22 cellular contexts compared by ENCODE assay signal in the genomic region with DNA sequence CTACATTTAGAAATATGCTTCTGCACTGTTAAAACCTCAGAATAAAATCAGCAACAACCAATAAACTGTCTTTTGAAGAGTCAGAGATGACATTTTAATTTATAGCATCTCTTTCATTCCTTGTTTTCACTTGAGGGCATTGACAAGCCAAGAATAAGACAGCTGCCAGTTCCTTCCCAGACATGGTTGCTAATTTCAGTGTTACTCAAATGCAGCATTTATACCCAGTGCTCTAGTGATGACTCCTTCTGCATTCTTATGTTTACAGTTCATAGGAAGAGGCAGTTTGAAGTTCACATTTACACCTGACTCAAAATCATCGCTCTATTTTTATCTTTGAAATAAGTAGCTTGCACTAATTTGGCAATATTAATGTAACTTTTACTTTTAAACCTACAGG. TPM values are rescaled to one million over a fixed set of nuclear protein-coding genes. Genes with fewer than 3 reads are reported as not detected.
"Had no signal": no experiment of that assay in that cellular context is flagged by ENCODE, and none has a peak within 500 bp of the region (broad histone marks: within the 10 kb centered on the region; RNA-seq: fewer than 3 reads in every experiment).

No MANE protein-coding gene starts in this region.

- H3K27me3 ChIP-seq: esophagus squamous epithelium, neural progenitor cell, thyroid gland, upper lobe of right lung had no signal

- FAIRE-seq: TTC549 had no signal

- ATAC-seq: activated CD8-positive, alpha-beta T cell treated with anti-CD3 and anti-CD28 coated beads for 36 hours; activated T-helper 17 cell treated with anti-CD3 and anti-CD28 coated beads, Interleukin-2, amount 50 U/mL, for 72 hours; left lobe of liver; naive thymus-derived CD4-positive, alpha-beta T cell; stimulated activated naive CD8-positive, alpha-beta T cell treated with anti-CD3 and anti-CD28 coated beads, Interleukin-15, Interleukin-2, amounts not matched to agents 100 U/mL and 50 U/mL, for 24 hours; upper lobe of right lung had no signal

- H3K27ac Mint-ChIP-seq: activated CD4-positive, alpha-beta T cell treated with anti-CD3 and anti-CD28 coated beads, Interleukin-2, amount 10 ng/mL, durations not matched to agents 7 days and 5 days; activated CD8-positive, alpha-beta T cell treated with anti-CD3 and anti-CD28 coated beads for 36 hours; activated naive CD8-positive, alpha-beta T cell treated with anti-CD3 and anti-CD28 coated beads for 36 hours; activated T-helper 17 cell treated with anti-CD3 and anti-CD28 coated beads, Interleukin-2, amount 50 U/mL, for 72 hours; naive thymus-derived CD4-positive, alpha-beta T cell; neural progenitor cell had no signal

- H3K4me3 Mint-ChIP-seq: activated CD4-positive, alpha-beta T cell treated with anti-CD3 and anti-CD28 coated beads, Interleukin-2, amount 10 ng/mL, durations not matched to agents 7 days and 5 days; activated CD8-positive, alpha-beta T cell treated with anti-CD3 and anti-CD28 coated beads for 36 hours; activated naive CD8-positive, alpha-beta T cell treated with anti-CD3 and anti-CD28 coated beads for 36 hours; activated T-helper 17 cell treated with anti-CD3 and anti-CD28 coated beads, Interleukin-2, amount 50 U/mL, for 72 hours; naive thymus-derived CD4-positive, alpha-beta T cell; neural progenitor cell had no signal

- H3K4me1 ChIP-seq: prostate gland, thyroid gland had no signal

- H3K4me1 Mint-ChIP-seq: activated CD4-positive, alpha-beta T cell treated with anti-CD3 and anti-CD28 coated beads, Interleukin-2, amount 10 ng/mL, durations not matched to agents 7 days and 5 days; activated naive CD8-positive, alpha-beta T cell treated with anti-CD3 and anti-CD28 coated beads for 36 hours; activated T-helper 17 cell treated with anti-CD3 and anti-CD28 coated beads, Interleukin-2, amount 50 U/mL, for 72 hours had no signal

- H3K9me3 Mint-ChIP-seq: activated CD4-positive, alpha-beta T cell treated with anti-CD3 and anti-CD28 coated beads, Interleukin-2, amount 10 ng/mL, durations not matched to agents 7 days and 5 days; activated CD8-positive, alpha-beta T cell treated with anti-CD3 and anti-CD28 coated beads for 36 hours; activated naive CD8-positive, alpha-beta T cell treated with anti-CD3 and anti-CD28 coated beads for 36 hours; activated T-helper 17 cell treated with anti-CD3 and anti-CD28 coated beads, Interleukin-2, amount 50 U/mL, for 72 hours; naive thymus-derived CD4-positive, alpha-beta T cell; neural progenitor cell had no signal

- H3K27me3 Mint-ChIP-seq: activated CD4-positive, alpha-beta T cell treated with anti-CD3 and anti-CD28 coated beads, Interleukin-2, amount 10 ng/mL, durations not matched to agents 7 days and 5 days; activated naive CD8-positive, alpha-beta T cell treated with anti-CD3 and anti-CD28 coated beads for 36 hours; activated T-helper 17 cell treated with anti-CD3 and anti-CD28 coated beads, Interleukin-2, amount 50 U/mL, for 72 hours had no signal

- H3K4me3 ChIP-seq: coronary artery, esophagus squamous epithelium, lung, neural progenitor cell, prostate gland, thyroid gland, upper lobe of right lung had no signal

- H3K36me3 ChIP-seq: esophagus squamous epithelium, neural progenitor cell, prostate gland, thyroid gland, upper lobe of right lung, WERI-Rb-1 had no signal

- H3K27ac ChIP-seq: coronary artery, esophagus squamous epithelium, neural progenitor cell, prostate gland, thyroid gland, upper lobe of right lung, WERI-Rb-1 had no signal

- DNase-seq: activated CD4-positive, alpha-beta T cell treated with anti-CD3 and anti-CD28 coated beads, Interleukin-2, amount 10 ng/mL, durations not matched to agents 7 days and 5 days; activated CD4-positive, CD25-positive, alpha-beta regulatory T cell treated with anti-CD3 and anti-CD28 coated beads, Interleukin-2, amount 50 U/mL, for 72 hours; activated CD8-positive, alpha-beta T cell treated with anti-CD3 and anti-CD28 coated beads for 36 hours; activated naive CD4-positive, alpha-beta T cell; activated naive CD8-positive, alpha-beta T cell treated with anti-CD3 and anti-CD28 coated beads for 36 hours; amygdala; cerebellar nuclear complex; esophagus squamous epithelium; naive thymus-derived CD4-positive, alpha-beta T cell; stimulated activated CD4-positive, alpha-beta T cell treated with anti-CD3 and anti-CD28 coated beads, Interleukin-4, amount 100 ng/mL, for 24 hours; stimulated activated naive CD8-positive, alpha-beta T cell treated with anti-CD3 and anti-CD28 coated beads, Interleukin-15, Interleukin-2, amounts not matched to agents 100 U/mL and 50 U/mL, for 24 hours; substantia nigra; thyroid gland; upper lobe of right lung; WERI-Rb-1 had no signal

- H3K9me3 ChIP-seq: esophagus squamous epithelium, prostate gland, thyroid gland, upper lobe of right lung had no signal

- H3K36me3 Mint-ChIP-seq: activated naive CD8-positive, alpha-beta T cell treated with anti-CD3 and anti-CD28 coated beads for 36 hours; naive thymus-derived CD4-positive, alpha-beta T cell; neural progenitor cell had no signal

RNA-seq across cellular contexts. Expression of a gene that starts 44.9 kb away (rescaled TPM):
- total RNA-seq: activated CD4-positive, alpha-beta T cell treated with anti-CD3 and anti-CD28 coated beads, Interleukin-2, amount 10 ng/mL, durations not matched to agents 7 days and 5 days had no signal
- polyA plus RNA-seq: naive thymus-derived CD4-positive, alpha-beta T cell had no signal
